ENCODE assay signal across 21 cellular contexts in the genomic region with DNA sequence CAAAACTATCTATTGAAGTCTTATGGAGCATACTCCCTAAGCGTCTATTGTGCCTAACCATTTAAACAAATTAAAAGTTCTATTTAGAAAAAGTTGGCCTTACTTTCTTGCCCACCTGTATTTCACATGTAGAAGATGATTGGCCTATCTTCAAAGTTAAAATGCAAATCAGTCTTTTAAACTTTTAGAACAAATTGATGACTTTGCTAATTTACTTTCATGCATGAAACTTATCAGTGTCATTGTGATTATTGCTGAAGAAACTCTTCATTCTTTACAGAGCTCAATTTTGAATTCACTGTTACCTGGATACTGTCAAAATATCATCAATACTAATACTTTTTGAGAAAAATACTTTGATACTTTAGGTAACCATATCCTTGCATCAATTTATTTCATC.
DNase-seq lines count a peak whose midpoint lies in the region; ATAC-seq, FAIRE-seq and TF ChIP-seq lines count a peak whose summit lies in the region.
"Had no signal": no experiment of that assay in that cellular context is flagged by ENCODE, and none has a peak within 500 bp of the region (broad histone marks: within the 10 kb centered on the region; RNA-seq: fewer than 3 reads in every experiment).

No MANE protein-coding gene starts in this region.

- no peak overlapping the region for H2BK5ac ChIP-seq in IMR-90 (ENCODE audit: low read depth, low read length, poor library complexity, severe bottlenecking)

- no peak for FAIRE-seq in A549 (lab: Jason Lieb, UNC)
- no peak for FAIRE-seq in pancreas (lab: Jason Lieb, UNC)
- FAIRE-seq: A204.1, G401.6, GM12891, GM19239 had no signal

- H2BK20ac ChIP-seq in IMR-90 (ENCODE audit: low read depth, low read length): no peak overlapping the region

- no peak overlapping the region for H3K14ac ChIP-seq in IMR-90 (replicated peaks; ENCODE audit: low read depth, low read length)

- H3K23ac ChIP-seq in IMR-90 (ENCODE audit: low read depth, low read length): no peak overlapping the region

- dilution Hi-C loops in IMR-90 (cut with HindIII; ENCODE audit: low sequenced_read_pairs, unreplicated experiment): no loop called here

- no TSS peak for BruUV-seq in IMR-90 (replicated peaks; lab: Mats Ljungman, UMichigan)

- TF ChIP-seq EP300 in A549 (IDR thresholded peaks at IDR 0.05): no peak

- H3K27me3 ChIP-seq in IMR-90 (ENCODE audit: control insufficient read depth, insufficient read depth, low read length) (no peaks in the 10 kb centered on the region), pancreas (no peaks in the 10 kb centered on the region)
- H3K27me3 ChIP-seq: BLaER1 treated with 17β-estradiol and CSF1 and Interleukin-3, amounts not matched to agents 10 nM and 100 nM had no signal

- no peak overlapping the region for H2AK9ac ChIP-seq in IMR-90 (replicated peaks; ENCODE audit: low read depth, low read length, poor library complexity)

- TF ChIP-seq CTCF in A549 (IDR thresholded peaks at IDR 0.05) (no peak), CD14-positive monocyte (IDR thresholded peaks at IDR 0.05) (peak; percentile 7), IMR-90 (conservative IDR thresholded peaks at IDR 0.05; ENCODE audit: low read depth, low read length) (no peak), pancreas (IDR thresholded peaks at IDR 0.05) (no peak)

- no peak overlapping the region for H3K27ac Mint-ChIP-seq in CD14-positive monocyte
- H3K27ac Mint-ChIP-seq: B cell; CD4-positive, alpha-beta memory T cell; CD4-positive, CD25-positive, alpha-beta regulatory T cell; CD8-positive, alpha-beta memory T cell had no signal

- no peak overlapping the region for H4K5ac ChIP-seq in IMR-90 (ENCODE audit: low read depth, low read length)

- no peak overlapping the region for H2AK5ac ChIP-seq in IMR-90 (ENCODE audit: low read depth, low read length)

- H3K4ac ChIP-seq in IMR-90 (ENCODE audit: low read depth, low read length): no peak overlapping the region

- H3K36me3 Mint-ChIP-seq in CD14-positive monocyte: no peaks in the 10 kb centered on the region
- H3K36me3 Mint-ChIP-seq: CD4-positive, alpha-beta memory T cell; CD4-positive, CD25-positive, alpha-beta regulatory T cell; CD8-positive, alpha-beta memory T cell had no signal

- no peaks in the 10 kb centered on the region for H3K9me1 ChIP-seq in IMR-90 (ENCODE audit: insufficient read depth, low read length)

- DNase-seq in A549 (ENCODE audit: low read depth in 1 of 2, low spot score in 1 of 2): no peak
- no peak for DNase-seq in CD14-positive monocyte (ENCODE audit: low spot score)
- DNase-seq in IMR-90: no peak
- no peak for DNase-seq in pancreas
- no peak for DNase-seq in activated gamma-delta T cell treated with Interleukin-2 at 50 U/mL for 16 hours
- DNase-seq in NCI-H526 (lab: John Stamatoyannopoulos, UW): no peak
- DNase-seq: 8988T; AML-193; CD4-positive, alpha-beta memory T cell; CD4-positive, CD25-positive, alpha-beta regulatory T cell; CD8-positive, alpha-beta memory T cell; COR-L47; DMS79 treated with DMSO at 0.1 percent for 48 hours; GF-D8 had no signal

- H3K9ac ChIP-seq in IMR-90 (ENCODE audit: low read depth, low read length): no peak overlapping the region
- H3K9ac ChIP-seq: BLaER1 treated with 17β-estradiol and CSF1 and Interleukin-3, amounts not matched to agents 10 nM and 100 nM had no signal

- TF ChIP-seq RAD21 in A549 (conservative IDR thresholded peaks at IDR 0.05 in 1 of 2, IDR thresholded peaks at IDR 0.05 in 1 of 2) (no peak), IMR-90 (IDR thresholded peaks at IDR 0.05; ENCODE audit: low read length) (no peak)

- H3K36me3 ChIP-seq in IMR-90 (ENCODE audit: control insufficient read depth, insufficient read depth, low read length) (no peaks in the 10 kb centered on the region), pancreas (no peaks in the 10 kb centered on the region)
- H3K36me3 ChIP-seq: BLaER1 treated with 17β-estradiol and CSF1 and Interleukin-3, amounts not matched to agents 10 nM and 100 nM had no signal

- CTCF ChIA-PET in A549 (lab: Yijun Ruan, JAX): no interaction called here
- CTCF ChIA-PET in IMR-90 (lab: Yijun Ruan, JAX): no interaction called here

- no peak overlapping the region for H3K56ac ChIP-seq in IMR-90 (ENCODE audit: extremely low read depth, insufficient read depth, low read length)

- no peak overlapping the region for H3K4me3 Mint-ChIP-seq in CD14-positive monocyte
- H3K4me3 Mint-ChIP-seq: B cell; CD4-positive, alpha-beta memory T cell; CD4-positive, CD25-positive, alpha-beta regulatory T cell; CD8-positive, alpha-beta memory T cell had no signal

- 12% methylated on average over 1 of the region's 1 CpG for WGBS in A549 (ENCODE audit: missing lambda C conversion rate)
- no CpG with 5 or more reads among the region's 1 CpG for WGBS in IMR-90 (ENCODE audit: extremely low coverage in 2 of 2, insufficient read length in 1 of 2), 2 experiments
- WGBS in pancreas, 2 donors: 73 to 92% methylated on average over 1 of the region's 1 CpG

- peaks cover 0 to 2% (median 0%) of the 10 kb centered on the region in 7 donors for H3K9me3 Mint-ChIP-seq in CD14-positive monocyte

- H2BK120ac ChIP-seq in IMR-90 (ENCODE audit: low read depth, low read length): no peak overlapping the region

- H2AFZ ChIP-seq in IMR-90 (replicated peaks; ENCODE audit: low read length, poor library complexity): no peak overlapping the region

- H3K27me3 Mint-ChIP-seq in CD14-positive monocyte (ENCODE audit: low read depth in 3 of 3): no peaks in the 10 kb centered on the region
- H3K27me3 Mint-ChIP-seq: B cell; CD4-positive, CD25-positive, alpha-beta regulatory T cell had no signal

- H4K20me1 ChIP-seq in IMR-90 (ENCODE audit: insufficient read depth, low read length): no peaks in the 10 kb centered on the region
- H4K20me1 ChIP-seq: BLaER1 treated with 17β-estradiol and CSF1 and Interleukin-3, amounts not matched to agents 10 nM and 100 nM had no signal

- H3K4me3 ChIP-seq in A549 (no peak overlapping the region), IMR-90 (ENCODE audit: insufficient read depth, low read depth, low read length) (no peak overlapping the region), pancreas (no peak overlapping the region)
- H3K4me3 ChIP-seq: BLaER1 treated with 17β-estradiol and CSF1 and Interleukin-3, amounts not matched to agents 10 nM and 100 nM had no signal

- POLR2A ChIA-PET in A549 (lab: Yijun Ruan, JAX) (no interaction called here), IMR-90 (lab: Charles Lee; ENCODE audit: unreplicated experiment) (no interaction called here)

- H3K9me3 ChIP-seq in A549 (no peaks in the 10 kb centered on the region), IMR-90 (ENCODE audit: control insufficient read depth, insufficient read depth, low read length) (no peaks in the 10 kb centered on the region), pancreas (no peaks in the 10 kb centered on the region)

- H3K27ac ChIP-seq in A549 (no peak overlapping the region), IMR-90 (ENCODE audit: insufficient read depth, low read length) (no peak overlapping the region), pancreas (no peak overlapping the region)
- H3K27ac ChIP-seq: BLaER1 treated with 17β-estradiol and CSF1 and Interleukin-3, amounts not matched to agents 10 nM and 100 nM; C4-2B had no signal

- intact Hi-C loops in CD14-positive monocyte (cut with micrococcal nuclease) (no loop called here), IMR-90 (cut with micrococcal nuclease) (no loop called here), pancreas (cut with DNase I) (no loop called here)

- no peak for TF ChIP-seq POLR2A in A549 (IDR thresholded peaks at IDR 0.05; ENCODE audit: low read length)
- TF ChIP-seq POLR2A in IMR-90 (IDR thresholded peaks at IDR 0.05; ENCODE audit: low read depth, low read length): no peak

- no peak overlapping the region for H3K4me2 ChIP-seq in A549
- no peak overlapping the region for H3K4me2 ChIP-seq in IMR-90 (ENCODE audit: low read depth, low read length)
- H3K4me2 ChIP-seq: BLaER1 treated with 17β-estradiol and CSF1 and Interleukin-3, amounts not matched to agents 10 nM and 100 nM had no signal

- H3K4me1 Mint-ChIP-seq in CD14-positive monocyte: no peaks in the 10 kb centered on the region
- H3K4me1 Mint-ChIP-seq: B cell; CD4-positive, CD25-positive, alpha-beta regulatory T cell; CD8-positive, alpha-beta memory T cell had no signal

- ATAC-seq in A549: no peak
- ATAC-seq in IMR-90 (ENCODE audit: low read depth): no peak
- ATAC-seq in pancreas: no peak

- no peak overlapping the region for H3K18ac ChIP-seq in IMR-90 (ENCODE audit: low read depth, low read length)

- H4K91ac ChIP-seq in IMR-90 (ENCODE audit: insufficient read depth, low read depth, low read length): no peak overlapping the region

- H4K8ac ChIP-seq in IMR-90 (ENCODE audit: low read depth in 2 of 2, low read length in 2 of 2): no peak overlapping the region

- no peak overlapping the region for H2BK15ac ChIP-seq in IMR-90 (ENCODE audit: low read depth, low read length)

- in situ Hi-C loops in IMR-90 (cut with MboI; ENCODE audit: low sequenced_read_pairs): no loop called here

- H3K4me1 ChIP-seq in A549: no peaks in the 10 kb centered on the region
- no peaks in the 10 kb centered on the region for H3K4me1 ChIP-seq in IMR-90 (ENCODE audit: control insufficient read depth, insufficient read depth, low read length)
- H3K4me1 ChIP-seq in pancreas: no peaks in the 10 kb centered on the region
- H3K4me1 ChIP-seq: BLaER1 treated with 17β-estradiol and CSF1 and Interleukin-3, amounts not matched to agents 10 nM and 100 nM had no signal

- H3K79me1 ChIP-seq in IMR-90 (ENCODE audit: low read depth in 1 of 2, low read length in 2 of 2): no peaks in the 10 kb centered on the region

TF ChIP-seq in A549, 52 proteins besides CTCF, POLR2A, EP300 and RAD21 (continues in another document):
- TF ChIP-seq, protein P1, sequence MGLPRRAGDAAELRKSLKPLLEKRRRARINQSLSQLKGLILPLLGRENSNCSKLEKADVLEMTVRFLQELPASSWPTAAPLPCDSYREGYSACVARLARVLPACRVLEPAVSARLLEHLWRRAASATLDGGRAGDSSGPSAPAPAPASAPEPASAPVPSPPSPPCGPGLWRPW (IDR thresholded peaks at IDR 0.05): no peak

TF ChIP-seq in IMR-90, 13 proteins besides CTCF, POLR2A, EP300 and RAD21:
- TF ChIP-seq BHLHE40 (IDR thresholded peaks at IDR 0.05; ENCODE audit: low read depth, low read length) (no peak), MAFK (IDR thresholded peaks at IDR 0.05; ENCODE audit: low read depth, low read length) (peak; percentile 90)
